ENCODE assay signal across 14 cellular contexts in the genomic region with DNA sequence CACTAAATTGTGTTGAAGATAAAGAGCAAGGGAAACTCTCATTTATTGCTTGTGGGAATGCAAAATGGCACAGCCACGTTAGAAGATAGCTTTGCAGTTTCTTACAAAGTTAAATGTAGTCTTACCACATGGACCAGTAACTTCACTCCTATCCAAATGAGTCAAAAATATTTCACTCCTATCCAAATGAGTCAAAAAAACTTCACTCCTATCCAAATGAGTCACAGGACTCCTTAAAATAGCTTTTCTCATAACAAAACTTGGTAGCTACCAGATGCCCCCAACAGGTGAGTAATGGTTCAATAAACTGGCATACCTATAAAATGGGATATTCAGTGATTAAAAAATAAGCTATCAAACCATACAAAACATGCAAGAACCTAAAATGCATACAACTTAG. TPM values are rescaled to one million over a fixed set of nuclear protein-coding genes. Genes with fewer than 3 reads are reported as not detected.
A peak's percentile ranks its signal among the peaks of the same experiment; 100 is the strongest.
DNase-seq lines count a peak whose midpoint lies in the region; ATAC-seq lines count a peak whose summit lies in the region.
"Not testable (repeated sequence)": the region's sequence is repeated elsewhere in the genome, so short reads cannot be mapped to it uniquely, and the experiment has no call there.
"Had no signal": no experiment of that assay in that cellular context is flagged by ENCODE, and none has a peak within 500 bp of the region (broad histone marks: within the 10 kb centered on the region; RNA-seq: fewer than 3 reads in every experiment).

No MANE protein-coding gene starts in this region.

- peak overlapping the region; percentile 58 for H3K27ac Mint-ChIP-seq in activated CD4-positive, alpha-beta T cell treated with anti-CD3 and anti-CD28 coated beads for 36 hours
- peak overlapping the region in 1 of 2 donors; percentile 92 for H3K27ac Mint-ChIP-seq in activated naive CD4-positive, alpha-beta T cell treated with anti-CD3 and anti-CD28 coated beads, Interleukin-2, amount 50 U/mL, for 72 hours
- H3K27ac Mint-ChIP-seq in stimulated activated memory B cell treated with anti-CD40 and anti-IgM and Interleukin-4, amounts not matched to agents 10 μg/mL and 1 μg/mL and 100 μg/mL, for 72 hours: not testable (repeated sequence)

- CTCF ChIA-PET in activated CD4-positive, alpha-beta T cell treated with anti-CD3 and anti-CD28 coated beads for 36 hours (lab: Charles Lee): not testable (repeated sequence)

- not testable (repeated sequence) for H3K4me3 Mint-ChIP-seq in activated CD4-positive, alpha-beta T cell treated with anti-CD3 and anti-CD28 coated beads for 36 hours; stimulated activated memory B cell treated with anti-CD40 and anti-IgM and Interleukin-4, amounts not matched to agents 10 μg/mL and 1 μg/mL and 100 μg/mL, for 72 hours

- DNase-seq in activated CD4-positive, alpha-beta T cell treated with anti-CD3 and anti-CD28 coated beads for 36 hours; activated naive CD4-positive, alpha-beta T cell treated with anti-CD3 and anti-CD28 coated beads, Interleukin-2, amount 50 U/mL, for 72 hours (ENCODE audit: low spot score in 2 of 2): not testable (repeated sequence)

- H3K27me3 Mint-ChIP-seq in activated CD4-positive, alpha-beta T cell treated with anti-CD3 and anti-CD28 coated beads for 36 hours; stimulated activated memory B cell treated with anti-CD40 and anti-IgM and Interleukin-4, amounts not matched to agents 10 μg/mL and 1 μg/mL and 100 μg/mL, for 72 hours: not testable (repeated sequence)

- intact Hi-C loops in activated CD4-positive, alpha-beta T cell treated with anti-CD3 and anti-CD28 coated beads for 36 hours (cut with DNase I, micrococcal nuclease): not testable (repeated sequence)

- POLR2A ChIA-PET in activated CD4-positive, alpha-beta T cell treated with anti-CD3 and anti-CD28 coated beads for 36 hours (lab: Charles Lee): not testable (repeated sequence)

- peaks cover 11% of the 10 kb centered on the region for H3K4me1 Mint-ChIP-seq in activated CD4-positive, alpha-beta T cell treated with anti-CD3 and anti-CD28 coated beads for 36 hours
- not testable (repeated sequence) for H3K4me1 Mint-ChIP-seq in stimulated activated memory B cell treated with anti-CD40 and anti-IgM and Interleukin-4, amounts not matched to agents 10 μg/mL and 1 μg/mL and 100 μg/mL, for 72 hours

- peak; percentile 84 for ATAC-seq in GM18520 (IDR thresholded peaks at IDR 0.05; ENCODE audit: unreplicated experiment)
- peak; percentile 78 for ATAC-seq in GM19395 (IDR thresholded peaks at IDR 0.05; ENCODE audit: unreplicated experiment)
- ATAC-seq in GM21825 (IDR thresholded peaks at IDR 0.05; ENCODE audit: unreplicated experiment): peak; percentile 73
- ATAC-seq in HG02885 (IDR thresholded peaks at IDR 0.05; ENCODE audit: poor library complexity, unreplicated experiment): peak; percentile 74
- ATAC-seq in HG03442 (IDR thresholded peaks at IDR 0.05; ENCODE audit: unreplicated experiment): peak; percentile 75
- peak; percentile 95 for ATAC-seq in activated CD4-positive, alpha-beta T cell treated with anti-CD3 and anti-CD28 coated beads for 36 hours
- peak; percentile 98 for ATAC-seq in activated naive CD4-positive, alpha-beta T cell treated with anti-CD3 and anti-CD28 coated beads, Interleukin-2, amount 50 U/mL, for 72 hours
- ATAC-seq in stimulated activated memory B cell treated with anti-CD40 and anti-IgM and Interleukin-4, amounts not matched to agents 10 μg/mL and 1 μg/mL and 100 μg/mL, for 72 hours: peak; percentile 50

- H3K9me3 Mint-ChIP-seq in activated CD4-positive, alpha-beta T cell treated with anti-CD3 and anti-CD28 coated beads for 36 hours (ENCODE audit: low read depth); activated naive CD4-positive, alpha-beta T cell treated with anti-CD3 and anti-CD28 coated beads, Interleukin-2, amount 50 U/mL, for 72 hours; stimulated activated memory B cell treated with anti-CD40 and anti-IgM and Interleukin-4, amounts not matched to agents 10 μg/mL and 1 μg/mL and 100 μg/mL, for 72 hours: not testable (repeated sequence)

- not testable (repeated sequence) for H3K36me3 Mint-ChIP-seq in activated CD4-positive, alpha-beta T cell treated with anti-CD3 and anti-CD28 coated beads for 36 hours (ENCODE audit: low read depth); activated naive CD4-positive, alpha-beta T cell treated with anti-CD3 and anti-CD28 coated beads, Interleukin-2, amount 50 U/mL, for 72 hours; stimulated activated memory B cell treated with anti-CD40 and anti-IgM and Interleukin-4, amounts not matched to agents 10 μg/mL and 1 μg/mL and 100 μg/mL, for 72 hours

RNA-seq across cellular contexts. Expression of a gene that starts 27.2 kb away (rescaled TPM):
- total RNA-seq in activated CD4-positive, alpha-beta T cell treated with anti-CD3 and anti-CD28 coated beads for 36 hours: under 1 TPM; 0.11 to 0.27 TPM
- total RNA-seq in activated naive CD4-positive, alpha-beta T cell treated with anti-CD3 and anti-CD28 coated beads, Interleukin-2, amount 50 U/mL, for 72 hours: not detected
- total RNA-seq: Calu3; CD4-positive, CD25-positive, alpha-beta regulatory T cell; dermis blood vessel endothelial cell; RPMI7951; sciatic nerve; subcutaneous adipose tissue had no signal
